8 cellular contexts compared by ENCODE assay signal in the genomic region with DNA sequence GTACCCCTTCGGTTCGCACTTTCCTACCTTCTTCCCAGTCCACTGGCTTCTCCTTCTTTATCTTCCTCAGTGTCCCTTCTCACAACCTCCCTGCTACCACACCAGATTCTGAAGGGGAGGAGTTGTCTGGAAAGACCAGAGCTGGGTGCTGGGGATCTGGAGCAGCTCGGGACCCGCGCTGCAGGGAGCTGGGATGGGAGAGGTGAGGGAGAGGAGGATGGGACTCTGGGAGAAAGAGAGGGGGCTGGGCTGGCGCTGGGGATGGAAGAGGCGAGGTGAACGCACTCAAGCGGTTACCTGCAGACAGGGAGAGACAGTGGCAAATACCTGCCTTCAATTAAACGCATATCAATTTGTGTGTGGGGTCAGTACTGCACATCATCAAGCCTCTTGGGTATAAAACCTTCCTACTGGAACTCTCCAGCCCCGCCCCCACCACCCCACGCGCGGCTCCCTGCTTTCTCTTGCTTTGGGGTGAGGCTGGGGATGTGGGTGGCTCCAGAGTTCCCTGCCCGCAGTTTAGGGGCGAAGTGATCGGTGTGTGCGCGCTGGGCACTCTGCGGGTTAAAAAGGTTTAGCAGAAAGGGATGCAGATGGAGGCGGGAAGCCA. TPM values are rescaled to one million over a fixed set of nuclear protein-coding genes. Genes with fewer than 3 reads are reported as not detected.
DNase-seq lines count a peak whose midpoint lies in the region; ATAC-seq and TF ChIP-seq lines count a peak whose summit lies in the region.

No MANE protein-coding gene starts in this region.

- H3K27ac Mint-ChIP-seq in endothelial cell (ENCODE audit: unreplicated experiment) = peak overlapping the region; percentile 36

- H3K36me3 ChIP-seq in ES-I3 (ENCODE audit: insufficient read depth, low read length) = no peaks in the 10 kb centered on the region

- peaks cover 18% of the 10 kb centered on the region for H3K27me3 Mint-ChIP-seq in endothelial cell (ENCODE audit: unreplicated experiment)

- peaks cover 12% of the 10 kb centered on the region for H3K4me1 Mint-ChIP-seq in endothelial cell (ENCODE audit: unreplicated experiment)

- H3K4me3 Mint-ChIP-seq in endothelial cell (ENCODE audit: unreplicated experiment) = peak overlapping the region; percentile 90

- H3K36me3 Mint-ChIP-seq in endothelial cell (ENCODE audit: low read depth, unreplicated experiment) = peaks cover 18% of the 10 kb centered on the region

- H3K9me3 Mint-ChIP-seq in endothelial cell (ENCODE audit: unreplicated experiment) = no peaks in the 10 kb centered on the region

- H3K4me1 ChIP-seq in ES-I3 (ENCODE audit: insufficient read depth, low read length) = peaks cover 13% of the 10 kb centered on the region; the same call in 1 of the 2 replicates

- TF ChIP-seq CTCF in RWPE1 (conservative IDR thresholded peaks at IDR 0.05; ENCODE audit: low read depth) (no peak), endothelial cell (IDR thresholded peaks at IDR 0.05; ENCODE audit: unreplicated experiment) (no peak)

- H3K9ac ChIP-seq in ES-I3 (ENCODE audit: low read depth, low read length) = peak overlapping the region; percentile 69

- DNase-seq in RWPE1 (ENCODE audit: low spot score) = no peak
- DNase-seq in endothelial cell (ENCODE audit: low spot score) = no peak
- peak; percentile 18 for DNase-seq in occipital lobe (lab: John Stamatoyannopoulos, UW)
- DNase-seq in NAMALWA (ENCODE audit: low spot score) = no peak
- no peak for DNase-seq in T-helper 9 cell
- no peak for DNase-seq in SKM-1 (lab: John Stamatoyannopoulos, UW; ENCODE audit: unreplicated experiment)

- ATAC-seq in GM21526 (IDR thresholded peaks at IDR 0.05; ENCODE audit: low FRiP score, unreplicated experiment) = no peak

- CTCF ChIA-PET in RWPE1 (lab: Yijun Ruan, JAX) = interaction anchor here (0.5 to 0.6 kb wide), 2 partner anchors 33 to 125 kb away, joined by 3 to 4 read pairs; no protein-coding TSS in a partner anchor

- peak overlapping the region; percentile 70 for H3K27ac ChIP-seq in RWPE1

- POLR2A ChIA-PET in RWPE1 (lab: Yijun Ruan, JAX; ENCODE audit: low non-redundant PET) = no interaction called here

- no peaks in the 10 kb centered on the region for H3K9me3 ChIP-seq in ES-I3 (ENCODE audit: control insufficient read depth, insufficient read depth, low read length)

RNA-seq across cellular contexts. Expression of a gene that starts 1.1 kb away (rescaled TPM):
- total RNA-seq in endothelial cell (ENCODE audit: unreplicated experiment) (255 TPM), occipital lobe (85.2 TPM)
